ENCODE assay signal across 14 cellular contexts in genomic region chr7:69889338-69890080, GRCh38.
A peak's percentile ranks its signal among the peaks of the same experiment; 100 is the strongest.
DNase-seq lines count a peak whose midpoint lies in the region; ATAC-seq and TF ChIP-seq lines count a peak whose summit lies in the region.
"Had no signal": no experiment of that assay in that cellular context is flagged by ENCODE, and none has a peak within 500 bp of the region (broad histone marks: within the 10 kb centered on the region; RNA-seq: fewer than 3 reads in every experiment).

No MANE protein-coding gene starts in this region.

- H3K4me1 ChIP-seq in BLaER1 (peaks cover 32% of the 10 kb centered on the region), SK-N-SH (ENCODE audit: control insufficient read depth in 1 of 2, insufficient read depth in 2 of 2, low read depth in 1 of 2, low read length in 1 of 2) (peaks cover 5 to 16% of the 10 kb centered on the region in 2 experiments; a peak in 3 of 4 replicates)
- H3K4me1 ChIP-seq: left lung had no signal

- peaks cover 96% of the 10 kb centered on the region for H4K20me1 ChIP-seq in BLaER1
- 0 out of 2 replicates have a peak, but pooled peaks cover 5% of the 10 kb centered on the region for H4K20me1 ChIP-seq in SK-N-SH (ENCODE audit: insufficient read depth)

- POLR2A ChIA-PET in SK-N-SH (lab: Yijun Ruan, JAX): no interaction called here

- peak overlapping the region; percentile 8; the same call in 1 of the 2 replicates for H3K4me2 ChIP-seq in BLaER1
- H3K4me2 ChIP-seq in SK-N-SH: no peak overlapping the region

- CTCF ChIA-PET in SK-N-SH (lab: Yijun Ruan, JAX): interaction anchor here (1.1 kb wide), 1 partner anchor 42 kb away, joined by 3 read pairs; no protein-coding TSS in a partner anchor

- H3K36me3 ChIP-seq in BLaER1 (no peaks in the 10 kb centered on the region), SK-N-SH (replicated peaks in 1 of 2; ENCODE audit: control insufficient read depth in 1 of 2, insufficient read depth in 2 of 2, low read length in 1 of 2) (no peaks in the 10 kb centered on the region)
- H3K36me3 ChIP-seq: left lung, neutrophil had no signal

- H3K9me2 ChIP-seq in SK-N-SH: no peaks in the 10 kb centered on the region

- H2AFZ ChIP-seq in SK-N-SH (ENCODE audit: low read depth): no peak overlapping the region

- 87% methylated on average over 8 of the region's 8 CpGs for WGBS in SK-N-SH (ENCODE audit: low lambda C conversion rate)

- no peaks in the 10 kb centered on the region; the same call in 1 of the 2 replicates for H3K79me2 ChIP-seq in SK-N-SH (ENCODE audit: insufficient read depth)

- no peak overlapping the region for H3K4me3 ChIP-seq in BLaER1
- no peak overlapping the region for H3K4me3 ChIP-seq in SK-N-SH (ENCODE audit: low read depth in 2 of 2, low read length in 1 of 2)
- H3K4me3 ChIP-seq: left lung had no signal

- no peaks in the 10 kb centered on the region for H3K27me3 ChIP-seq in BLaER1
- no peaks in the 10 kb centered on the region for H3K27me3 ChIP-seq in SK-N-SH (ENCODE audit: insufficient read depth)
- H3K27me3 ChIP-seq: left lung, neutrophil had no signal

- H3K27ac ChIP-seq in BLaER1 (no peak overlapping the region), SK-N-SH (ENCODE audit: low read depth in 2 of 2, low read length in 1 of 2) (peak overlapping the region in 1 of 2 experiments; percentile 66; a peak in 2 of 4 replicates)
- H3K27ac ChIP-seq: left lung, neutrophil had no signal

- TF ChIP-seq CTCF in SK-N-SH (IDR thresholded peaks at IDR 0.05): no peak

- TF ChIP-seq RAD21 in SK-N-SH (IDR thresholded peaks at IDR 0.05; ENCODE audit: low read length): peak; percentile 9; the same call in 1 of the 2 replicates

- ATAC-seq in GM19395 (IDR thresholded peaks at IDR 0.05; ENCODE audit: unreplicated experiment) (peak; percentile 69), HG03175 (IDR thresholded peaks at IDR 0.05; ENCODE audit: unreplicated experiment) (peak; percentile 51)
- ATAC-seq: activated CD8-positive, alpha-beta T cell treated with anti-CD3 and anti-CD28 coated beads, Interleukin-2, amount 10 ng/mL, durations not matched to agents 7 days and 5 days; left lung had no signal

- no peaks in the 10 kb centered on the region for H3F3A ChIP-seq in SK-N-SH (replicated peaks; ENCODE audit: insufficient read depth)

- DNase-seq in SK-N-SH: no peak
- no peak for DNase-seq in cardiac septum (ENCODE audit: low spot score)
- DNase-seq in stimulated activated CD4-positive, alpha-beta T cell treated with anti-CD3 and anti-CD28 coated beads, Interleukin-4, amount 100 ng/mL, for 4 hours: no peak
- DNase-seq in NOMO-1 treated with DMSO at 0.1 percent for 48 hours (lab: John Stamatoyannopoulos, UW; ENCODE audit: unreplicated experiment): no peak
- DNase-seq in activated CD4-positive, CD25-positive, alpha-beta regulatory T cell (lab: John Stamatoyannopoulos, UW): no peak
- DNase-seq: activated CD8-positive, alpha-beta T cell treated with anti-CD3 and anti-CD28 coated beads, Interleukin-2, amount 10 ng/mL, durations not matched to agents 7 days and 5 days; left lung; NCI-H774; stimulated activated CD4-positive, alpha-beta T cell treated with anti-CD3 and anti-CD28 coated beads, Interleukin-12 subunit alpha, Interleukin-12 subunit beta, amount 100 ng/mL, for 4 hours; T-helper 1 cell had no signal

- no peak for TF ChIP-seq EP300 in SK-N-SH (IDR thresholded peaks at IDR 0.05; ENCODE audit: borderline replicate concordance in 1 of 2, low read depth in 1 of 2, low read length in 1 of 2)

- no peaks in the 10 kb centered on the region for H3K9me3 ChIP-seq in BLaER1
- H3K9me3 ChIP-seq in SK-N-SH: no peaks in the 10 kb centered on the region
- H3K9me3 ChIP-seq: left lung, neutrophil had no signal

- H3K9ac ChIP-seq in BLaER1: no peak overlapping the region
- no peak overlapping the region for H3K9ac ChIP-seq in SK-N-SH

- intact Hi-C loops in cardiac septum (cut with DNase I): no loop called here

TF ChIP-seq in SK-N-SH, 30 proteins besides CTCF, POLR2A, EP300 and RAD21:
- TF ChIP-seq FOXM1 (IDR thresholded peaks at IDR 0.05; ENCODE audit: low read depth): no peak
- no peak for TF ChIP-seq RFX5 (IDR thresholded peaks at IDR 0.05; ENCODE audit: low read length)
- TF ChIP-seq IRF3 (IDR thresholded peaks at IDR 0.05; ENCODE audit: low read depth, low read length): no peak
- TF ChIP-seq TCF12 (IDR thresholded peaks at IDR 0.05): no peak
- no peak for TF ChIP-seq PBX3 (IDR thresholded peaks at IDR 0.05)
